1 cellular context compared by ENCODE assay signal in the genomic region with DNA sequence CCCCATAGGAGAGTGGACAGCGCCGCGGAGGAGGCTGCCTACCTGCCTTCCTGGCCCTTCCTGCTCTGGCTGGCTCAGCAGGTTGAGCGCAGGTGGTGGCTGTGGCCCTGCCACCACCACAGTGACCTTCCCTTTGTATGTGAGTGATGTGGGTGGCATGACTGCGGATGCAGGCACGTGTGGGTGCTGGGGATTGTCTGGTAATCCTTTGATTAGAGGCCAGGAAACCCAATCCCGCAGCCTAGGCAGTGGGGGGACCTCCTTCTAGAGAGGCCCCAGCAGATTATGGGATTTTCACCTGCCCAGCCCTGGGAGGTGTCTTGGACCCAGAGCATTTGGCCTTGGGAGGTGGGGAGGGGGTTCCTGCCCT.
TF ChIP-seq lines count a peak whose summit lies in the region.

No MANE protein-coding gene starts in this region.

TF ChIP-seq in K562, 482 proteins besides CTCF, POLR2A, EP300 and RAD21:
- 0 out of 2 replicates have a peak, but pooled peaks have one; percentile 2 for TF ChIP-seq POLR2G (IDR thresholded peaks at IDR 0.05; ENCODE audit: low read depth, low read length)
- no peak for TF ChIP-seq CXXC5 (CRISPR knock-in tag; IDR thresholded peaks at IDR 0.05)
- no peak for TF ChIP-seq SRSF7 (optimal IDR thresholded peaks at IDR 0.05; ENCODE audit: low read depth, low read length)
